14 cellular contexts compared by ENCODE assay signal in the genomic region with DNA sequence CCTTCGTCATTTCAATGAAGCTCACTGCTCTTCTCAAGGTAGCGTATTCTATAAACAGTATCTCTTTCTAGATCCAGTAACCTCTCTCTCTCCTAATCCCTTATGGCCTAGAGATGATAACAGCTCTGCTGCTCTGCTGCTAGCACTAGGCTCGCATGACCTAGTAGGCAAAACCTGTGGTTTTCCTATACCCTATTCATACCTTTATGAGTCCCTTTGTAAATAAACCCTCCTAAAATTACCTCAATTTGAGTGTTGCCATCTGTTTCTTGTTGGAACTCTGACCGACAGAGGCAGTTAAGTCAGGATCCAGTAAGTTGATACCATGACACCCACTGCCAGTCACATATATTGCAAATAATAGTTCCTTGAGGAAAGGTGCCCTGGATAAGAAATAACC. TPM values are rescaled to one million over a fixed set of nuclear protein-coding genes. Genes with fewer than 3 reads are reported as not detected.
A peak's percentile ranks its signal among the peaks of the same experiment; 100 is the strongest.
DNase-seq lines count a peak whose midpoint lies in the region; ATAC-seq, FAIRE-seq and TF ChIP-seq lines count a peak whose summit lies in the region.
"Had no signal": no experiment of that assay in that cellular context is flagged by ENCODE, and none has a peak within 500 bp of the region (broad histone marks: within the 10 kb centered on the region; RNA-seq: fewer than 3 reads in every experiment).

No MANE protein-coding gene starts in this region.

- 79 to 84% methylated on average over 3 to 4 of the region's 4 CpGs for WGBS in transverse colon (ENCODE audit: low coverage in 1 of 2), 2 donors
- WGBS in sigmoid colon, 2 donors = 26 to 85% methylated on average over 4 of the region's 4 CpGs

- TF ChIP-seq POLR2A in transverse colon (IDR thresholded peaks at IDR 0.05) = no peak
- TF ChIP-seq POLR2A in sigmoid colon (IDR thresholded peaks at IDR 0.05) = no peak

- no peaks in the 10 kb centered on the region for H3K27me3 ChIP-seq in transverse colon
- no peaks in the 10 kb centered on the region for H3K27me3 ChIP-seq in sigmoid colon
- H3K27me3 ChIP-seq: stomach had no signal

- H3K4me3 ChIP-seq in transverse colon (no peak overlapping the region), kidney (ENCODE audit: low read length in 2 of 2) (no peak overlapping the region), sigmoid colon (no peak overlapping the region)
- H3K4me3 ChIP-seq: stomach had no signal

- TF ChIP-seq EP300 in transverse colon (IDR thresholded peaks at IDR 0.05; ENCODE audit: low read depth) (no peak), sigmoid colon (IDR thresholded peaks at IDR 0.05) (no peak)

- H3K9ac ChIP-seq in kidney (ENCODE audit: low read length in 2 of 2) = no peak overlapping the region

- in situ Hi-C loops in transverse colon (cut with MboI; ENCODE audit: low pct_ligation_motif_present in 1 of 4, low pct_unique_long_range_greater_than_20kb in 1 of 4, low sequenced_read_pairs in 3 of 4) = no loop called here

- H3K27ac ChIP-seq in transverse colon (peak overlapping the region in 3 of 4 donors; percentile 27 to 39 (median 36)), kidney (ENCODE audit: low read depth in 2 of 2, low read length in 2 of 2) (no peak overlapping the region), sigmoid colon (no peak overlapping the region)
- H3K27ac ChIP-seq: stomach had no signal

- no peaks in the 10 kb centered on the region for H3K9me3 ChIP-seq in transverse colon
- H3K9me3 ChIP-seq in kidney (ENCODE audit: control insufficient read depth in 1 of 2, low read length in 2 of 2) = no peaks in the 10 kb centered on the region
- no peaks in the 10 kb centered on the region for H3K9me3 ChIP-seq in sigmoid colon
- H3K9me3 ChIP-seq: stomach had no signal

- no peak for FAIRE-seq in kidney (lab: Jason Lieb, UNC)

- no peak for TF ChIP-seq CTCF in transverse colon (IDR thresholded peaks at IDR 0.05)
- no peak for TF ChIP-seq CTCF in kidney (IDR thresholded peaks at IDR 0.05; ENCODE audit: borderline replicate concordance, extremely low read depth, insufficient read depth)
- no peak for TF ChIP-seq CTCF in sigmoid colon (IDR thresholded peaks at IDR 0.05)

- peak; percentile 40 for DNase-seq in NCI-H1105 treated with DMSO at 0.1 percent for 48 hours (lab: John Stamatoyannopoulos, UW)
- no peak for DNase-seq in NCI-H1105 (lab: John Stamatoyannopoulos, UW)
- peak; percentile 56 for DNase-seq in NCI-H2029 treated with DMSO at 0.1 percent for 48 hours (lab: John Stamatoyannopoulos, UW)
- no peak for DNase-seq in transverse colon
- no peak for DNase-seq in head of caudate nucleus
- DNase-seq in kidney = no peak
- DNase-seq in sigmoid colon = no peak
- DNase-seq: activated CD4-positive, CD25-positive, alpha-beta regulatory T cell; DND-41; hypothalamus; mesendoderm; stomach had no signal

- H3K4me1 ChIP-seq in transverse colon (peaks cover 0 to 36% (median 9%) of the 10 kb centered on the region in 4 donors), kidney (ENCODE audit: control insufficient read depth in 1 of 2, insufficient read depth in 1 of 2, low read depth in 1 of 2, low read length in 2 of 2) (no peaks in the 10 kb centered on the region), sigmoid colon (no peaks in the 10 kb centered on the region)

- intact Hi-C loops in transverse colon (cut with DNase I; ENCODE audit: low total_unique reads) = no loop called here
- intact Hi-C loops in head of caudate nucleus (cut with DNase I) = no loop called here
- intact Hi-C loops in kidney (cut with DNase I) = no loop called here
- intact Hi-C loops in sigmoid colon (cut with DNase I) = no loop called here

- ATAC-seq in HG02798 (IDR thresholded peaks at IDR 0.05; ENCODE audit: poor library complexity, unreplicated experiment) = peak; percentile 78

- H3K36me3 ChIP-seq in transverse colon (peaks cover 0 to 12% (median 6%) of the 10 kb centered on the region in 4 donors), kidney (ENCODE audit: control insufficient read depth in 1 of 2, insufficient read depth in 2 of 2, low read length in 2 of 2) (peaks cover 0 to 6% of the 10 kb centered on the region in 2 donors), sigmoid colon (peaks cover 0 to 50% (median 12%) of the 10 kb centered on the region in 4 donors)

RNA-seq across cellular contexts. Expression of gene CCDC14, which starts 7.3 kb away (rescaled TPM):
- 100 to 1,000 TPM in 3 of 4 donors, 10 to 100 TPM in 1; 93.1 to 117 (median 110) TPM for total RNA-seq in transverse colon
- total RNA-seq in kidney = 28.2 TPM
- polyA plus RNA-seq in kidney (ENCODE audit: insufficient read depth, low read depth, low replicate concordance) = 8.3 TPM
- 10 to 100 TPM; 22.7 to 43.8 (median 25.5) TPM for total RNA-seq in sigmoid colon
- polyA plus RNA-seq in sigmoid colon = 10 to 100 TPM in 2 of 3 donors, 1 to 10 TPM in 1; 3.6 to 34.2 (median 10.2) TPM

RNA-seq across cellular contexts. Expression of gene ROPN1, which starts 38.2 kb away (rescaled TPM):
- total RNA-seq in transverse colon (1 to 10 TPM in 3 of 4 donors, not detected in 1; 1.9 to 3.4 (median 3.0) TPM), kidney (0.54 TPM), sigmoid colon (not detected)
- polyA plus RNA-seq in kidney (ENCODE audit: insufficient read depth, low read depth, low replicate concordance) (not detected), sigmoid colon (1 to 10 TPM in 2 of 3 donors, under 1 TPM in 1; 0.44 to 1.8 (median 1.2) TPM)
- total RNA-seq: posterior vena cava had no signal

Comparison
In these comparisons a context has a peak if more than half of its experiments do, and no peak if none do; other contexts are left out.
1. DNase-seq: peak in NCI-H1105 treated with DMSO at 0.1 percent for 48 hours (single experiment) and NCI-H2029 treated with DMSO at 0.1 percent for 48 hours (single experiment); none in NCI-H1105 (single experiment), transverse colon (single experiment), head of caudate nucleus (0 of 42), kidney (single experiment) and sigmoid colon (single experiment).
2. H3K27ac ChIP-seq: peak in transverse colon (3 of 4); none in kidney (0 of 2) and sigmoid colon (0 of 4).